18 cellular contexts compared by ENCODE assay signal in the genomic region with DNA sequence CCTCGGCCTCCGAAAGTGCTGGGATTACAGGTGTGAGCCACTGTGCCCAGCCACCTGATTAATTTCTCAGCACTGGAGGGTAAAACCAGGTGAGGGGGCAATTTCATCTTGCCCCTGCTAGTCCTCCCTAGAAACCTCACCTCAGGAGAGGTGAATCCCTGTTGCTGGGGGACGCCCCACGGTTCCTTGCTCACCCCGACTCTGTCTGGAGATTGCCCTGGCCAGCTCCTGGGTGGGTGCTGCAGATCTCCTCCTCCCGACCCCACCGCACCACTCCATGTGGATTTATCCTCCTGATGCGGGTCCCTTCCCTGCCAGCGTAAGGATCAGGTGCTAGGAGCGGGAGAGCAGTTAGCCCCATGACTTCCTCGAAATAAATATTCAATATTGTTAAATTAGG. TPM values are rescaled to one million over a fixed set of nuclear protein-coding genes. Genes with fewer than 3 reads are reported as not detected.
A peak's percentile ranks its signal among the peaks of the same experiment; 100 is the strongest.
DNase-seq lines count a peak whose midpoint lies in the region; ATAC-seq and TF ChIP-seq lines count a peak whose summit lies in the region.
"Had no signal": no experiment of that assay in that cellular context is flagged by ENCODE, and none has a peak within 500 bp of the region (broad histone marks: within the 10 kb centered on the region; RNA-seq: fewer than 3 reads in every experiment).

No MANE protein-coding gene starts in this region.

- H3K4me1 ChIP-seq in hepatocyte (ENCODE audit: insufficient read depth) (peaks cover 15% of the 10 kb centered on the region), sigmoid colon (peaks cover 0 to 34% (median 20%) of the 10 kb centered on the region in 4 donors), uterus (no peaks in the 10 kb centered on the region)

- no peak overlapping the region for H3K4me3 ChIP-seq in hepatocyte
- H3K4me3 ChIP-seq in sigmoid colon: no peak overlapping the region
- no peak overlapping the region for H3K4me3 ChIP-seq in uterus
- H3K4me3 ChIP-seq: BLaER1 treated with 17β-estradiol and CSF1 and Interleukin-3, amounts not matched to agents 10 nM and 100 nM; GM12878; GM23248 had no signal

- TF ChIP-seq POLR2A in sigmoid colon (IDR thresholded peaks at IDR 0.05) (no peak), uterus (IDR thresholded peaks at IDR 0.05) (no peak)

- POLR2A ChIA-PET in RWPE1 (lab: Yijun Ruan, JAX; ENCODE audit: low non-redundant PET): no interaction called here

- intact Hi-C loops in sigmoid colon (cut with DNase I) (no loop called here), uterus (cut with DNase I; ENCODE audit: low total_unique reads) (no loop called here)

- H3K9me3 ChIP-seq in hepatocyte (ENCODE audit: low read depth) (no peaks in the 10 kb centered on the region), sigmoid colon (no peaks in the 10 kb centered on the region), uterus (no peaks in the 10 kb centered on the region)

- CTCF ChIA-PET in RWPE1 (lab: Yijun Ruan, JAX): interaction anchor here (0.6 to 0.9 kb wide), 4 partner anchors 29 to 170 kb away, joined by 3 to 5 read pairs (median 4); no protein-coding TSS in a partner anchor

- H3K27me3 ChIP-seq in hepatocyte: no peaks in the 10 kb centered on the region
- H3K27me3 ChIP-seq in sigmoid colon: no peaks in the 10 kb centered on the region
- H3K27me3 ChIP-seq in uterus: no peaks in the 10 kb centered on the region
- H3K27me3 ChIP-seq: BLaER1 treated with 17β-estradiol and CSF1 and Interleukin-3, amounts not matched to agents 10 nM and 100 nM had no signal

- WGBS in hepatocyte (ENCODE audit: low lambda C conversion rate, missing lambda C conversion rate): 93% methylated on average over 11 of the region's 11 CpGs
- WGBS in sigmoid colon, 2 donors: 94 to 96% methylated on average over 11 of the region's 11 CpGs

- H3K4me2 ChIP-seq in hepatocyte: no peak overlapping the region
- H3K4me2 ChIP-seq: BLaER1 treated with 17β-estradiol and CSF1 and Interleukin-3, amounts not matched to agents 10 nM and 100 nM had no signal

- DNase-seq in RWPE1 (ENCODE audit: low spot score) (no peak), hepatocyte (ENCODE audit: low spot score) (no peak), sigmoid colon (no peak), uterus (no peak)
- DNase-seq: ACHN; CD4-positive, CD25-positive, alpha-beta regulatory T cell; DMS79; GM23248; H7; IMR-90 had no signal

- no peak for TF ChIP-seq CTCF in RWPE1 (conservative IDR thresholded peaks at IDR 0.05; ENCODE audit: low read depth)
- TF ChIP-seq CTCF in hepatocyte (IDR thresholded peaks at IDR 0.05; ENCODE audit: poor library complexity): no peak
- no peak for TF ChIP-seq CTCF in sigmoid colon (IDR thresholded peaks at IDR 0.05)
- no peak for TF ChIP-seq CTCF in uterus (IDR thresholded peaks at IDR 0.05)

- H3K36me3 ChIP-seq in hepatocyte (replicated peaks; ENCODE audit: insufficient read depth, low read depth) (no peaks in the 10 kb centered on the region), sigmoid colon (no peaks in the 10 kb centered on the region), uterus (no peaks in the 10 kb centered on the region)
- H3K36me3 ChIP-seq: BLaER1 treated with 17β-estradiol and CSF1 and Interleukin-3, amounts not matched to agents 10 nM and 100 nM had no signal

- ATAC-seq in GM21737 (IDR thresholded peaks at IDR 0.05; ENCODE audit: unreplicated experiment) (no peak), HG02571 (IDR thresholded peaks at IDR 0.05; ENCODE audit: unreplicated experiment) (no peak), HG02763 (IDR thresholded peaks at IDR 0.05; ENCODE audit: unreplicated experiment) (no peak)
- ATAC-seq: GM12878 had no signal

- TF ChIP-seq EP300 in sigmoid colon (IDR thresholded peaks at IDR 0.05): no peak

- H2AFZ ChIP-seq in hepatocyte: no peak overlapping the region
- H2AFZ ChIP-seq: GM23248 had no signal

- H3K79me2 ChIP-seq in hepatocyte: no peaks in the 10 kb centered on the region

- no peaks in the 10 kb centered on the region for H3K9me2 ChIP-seq in hepatocyte (replicated peaks; ENCODE audit: insufficient read depth)

- H4K20me1 ChIP-seq in hepatocyte (ENCODE audit: insufficient read depth, poor library complexity, severe bottlenecking): no peaks in the 10 kb centered on the region
- H4K20me1 ChIP-seq: BLaER1 treated with 17β-estradiol and CSF1 and Interleukin-3, amounts not matched to agents 10 nM and 100 nM had no signal

- H3K27ac ChIP-seq in RWPE1 (peak overlapping the region; percentile 62), hepatocyte (peak overlapping the region; percentile 92), sigmoid colon (peak overlapping the region in 3 of 4 donors; percentile 29 to 81 (median 45)), uterus (peak overlapping the region; percentile 70 to 89)
- H3K27ac ChIP-seq: BLaER1 treated with 17β-estradiol and CSF1 and Interleukin-3, amounts not matched to agents 10 nM and 100 nM; GM23248 had no signal

RNA-seq across cellular contexts. Expression of gene PDPN, which starts 34.9 kb away (rescaled TPM):
- total RNA-seq in hepatocyte (305 and 332 TPM in 2 replicates), sigmoid colon (10 to 100 TPM in 3 of 4 donors, 1 to 10 TPM in 1; 5.6 to 14.7 (median 13.5) TPM), uterus (10 to 100 TPM; 17.7 to 50.0 (median 30.7) TPM)
- polyA plus RNA-seq in hepatocyte (478 and 508 TPM in 2 replicates), sigmoid colon (1 to 10 TPM; 2.1 to 9.9 (median 7.8) TPM)
- total RNA-seq: A172; CD4-positive, CD25-positive, alpha-beta regulatory T cell; G401; HT-29; IMR-90 had no signal
- polyA plus RNA-seq: CD4-positive, CD25-positive, alpha-beta regulatory T cell; GM12878 had no signal
